15 cellular contexts compared by ENCODE assay signal in the genomic region with DNA sequence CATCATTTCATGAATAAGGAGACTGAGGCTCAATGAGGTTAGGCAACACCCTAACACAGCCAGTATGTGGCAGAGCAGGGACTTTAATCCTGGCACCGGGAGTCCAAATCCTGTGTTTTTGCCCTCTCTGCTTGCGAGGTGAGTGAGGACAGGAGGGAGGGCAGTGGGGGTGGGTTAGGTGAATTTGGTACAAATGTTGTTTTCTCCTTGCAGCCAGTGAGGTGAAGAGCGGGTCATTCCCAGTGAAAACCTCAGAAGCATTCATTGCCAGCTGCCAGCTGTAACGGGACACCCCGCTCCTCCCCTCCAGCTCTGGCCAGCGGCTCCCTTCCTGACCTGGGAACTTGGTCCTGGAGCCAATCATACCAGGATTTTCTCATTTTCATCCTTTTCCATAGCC. TPM values are rescaled to one million over a fixed set of nuclear protein-coding genes. Genes with fewer than 3 reads are reported as not detected.
DNase-seq lines count a peak whose midpoint lies in the region; ATAC-seq and TF ChIP-seq lines count a peak whose summit lies in the region.
"Had no signal": no experiment of that assay in that cellular context is flagged by ENCODE, and none has a peak within 500 bp of the region (broad histone marks: within the 10 kb centered on the region; RNA-seq: fewer than 3 reads in every experiment).

No MANE protein-coding gene starts in this region.

- no peak overlapping the region for H3K27ac ChIP-seq in vagina
- H3K27ac ChIP-seq: VCaP had no signal

- peaks cover 21% of the 10 kb centered on the region for H3K4me1 ChIP-seq in vagina

- TF ChIP-seq POLR2A in vagina (IDR thresholded peaks at IDR 0.05), result no peak

- no peaks in the 10 kb centered on the region for H3K27me3 ChIP-seq in vagina
- H3K27me3 ChIP-seq: ascending aorta had no signal

- TF ChIP-seq CTCF in cardiac fibroblast (IDR thresholded peaks at IDR 0.05; ENCODE audit: low read depth, low read length), result no peak
- TF ChIP-seq CTCF in vagina (IDR thresholded peaks at IDR 0.05), result no peak
- no peak for TF ChIP-seq CTCF in GM13976 (IDR thresholded peaks at IDR 0.05; ENCODE audit: borderline replicate concordance, control extremely low read depth, extremely low read depth, insufficient read depth, missing control alignments)

- no peaks in the 10 kb centered on the region for H3K36me3 Mint-ChIP-seq in activated CD8-positive, alpha-beta memory T cell treated with anti-CD3 and anti-CD28 coated beads, Interleukin-2, amount 10 ng/mL, durations not matched to agents 7 days and 5 days

- H3K9me3 ChIP-seq in vagina, result no peaks in the 10 kb centered on the region
- H3K9me3 ChIP-seq: ascending aorta had no signal

- H3K27me3 Mint-ChIP-seq in activated CD8-positive, alpha-beta memory T cell treated with anti-CD3 and anti-CD28 coated beads, Interleukin-2, amount 10 ng/mL, durations not matched to agents 7 days and 5 days, result no peaks in the 10 kb centered on the region

- H3K27ac Mint-ChIP-seq in activated CD8-positive, alpha-beta memory T cell treated with anti-CD3 and anti-CD28 coated beads, Interleukin-2, amount 10 ng/mL, durations not matched to agents 7 days and 5 days, result no peak overlapping the region
- H3K27ac Mint-ChIP-seq: stimulated activated naive CD8-positive, alpha-beta T cell treated with anti-CD3 and anti-CD28 coated beads, Interleukin-15, Interleukin-2, amounts not matched to agents 100 ng/mL and 50 ng/mL, for 24 hours had no signal

- no peak overlapping the region for H3K4me3 Mint-ChIP-seq in activated CD8-positive, alpha-beta memory T cell treated with anti-CD3 and anti-CD28 coated beads, Interleukin-2, amount 10 ng/mL, durations not matched to agents 7 days and 5 days
- H3K4me3 Mint-ChIP-seq: stimulated activated naive CD8-positive, alpha-beta T cell treated with anti-CD3 and anti-CD28 coated beads, Interleukin-15, Interleukin-2, amounts not matched to agents 100 ng/mL and 50 ng/mL, for 24 hours had no signal

- CTCF ChIA-PET in activated CD8-positive, alpha-beta memory T cell treated with anti-CD3 and anti-CD28 coated beads, Interleukin-2, amount 10 ng/mL, durations not matched to agents 7 days and 5 days (lab: Charles Lee), result no interaction called here

- H3K36me3 ChIP-seq in vagina, result no peaks in the 10 kb centered on the region
- H3K36me3 ChIP-seq: ascending aorta had no signal

- intact Hi-C loops in vagina (cut with DNase I), result no loop called here

- no peaks in the 10 kb centered on the region for H3K9me3 Mint-ChIP-seq in activated CD8-positive, alpha-beta memory T cell treated with anti-CD3 and anti-CD28 coated beads, Interleukin-2, amount 10 ng/mL, durations not matched to agents 7 days and 5 days (ENCODE audit: low read depth)
- H3K9me3 Mint-ChIP-seq: stimulated activated naive CD8-positive, alpha-beta T cell treated with anti-CD3 and anti-CD28 coated beads, Interleukin-15, Interleukin-2, amounts not matched to agents 100 ng/mL and 50 ng/mL, for 24 hours had no signal

- ATAC-seq in activated CD8-positive, alpha-beta memory T cell treated with anti-CD3 and anti-CD28 coated beads, Interleukin-2, amount 10 ng/mL, durations not matched to agents 7 days and 5 days, result no peak
- peak; percentile 84 for ATAC-seq in left lobe of liver
- ATAC-seq: left colon had no signal

- peaks cover 12% of the 10 kb centered on the region for H3K4me1 Mint-ChIP-seq in activated CD8-positive, alpha-beta memory T cell treated with anti-CD3 and anti-CD28 coated beads, Interleukin-2, amount 10 ng/mL, durations not matched to agents 7 days and 5 days

- DNase-seq in activated CD8-positive, alpha-beta memory T cell treated with anti-CD3 and anti-CD28 coated beads, Interleukin-2, amount 50 U/mL, for 48 hours, result peak; percentile 23
- no peak for DNase-seq in activated CD8-positive, alpha-beta memory T cell treated with anti-CD3 and anti-CD28 coated beads, Interleukin-2, amount 10 ng/mL, durations not matched to agents 7 days and 5 days
- DNase-seq in cardiac fibroblast (ENCODE audit: low read depth in 2 of 2) (peak; percentile 27 to 80), left lobe of liver (ENCODE audit: low spot score) (peak; percentile 75), vagina (ENCODE audit: extremely low spot score in 2 of 2) (peak; percentile 70 to 76), NCI-H446 treated with DMSO at 0.1 percent for 48 hours (lab: John Stamatoyannopoulos, UW) (no peak), GM13976 (ENCODE audit: low spot score) (no peak)
- DNase-seq in stimulated activated CD4-positive, alpha-beta T cell treated with anti-CD3 and anti-CD28 coated beads, Interleukin-4, amount 100 ng/mL, for 1 hour, result no peak
- DNase-seq: activated T-cell treated with anti-CD3 and anti-CD28 coated beads, Interleukin-2, amount 50 U/mL, for 1 hour; DMS79 treated with DMSO at 0.1 percent for 48 hours; left colon; SHP77 had no signal

- in situ Hi-C loops in GM13976 (cut with MboI; ENCODE audit: low sequenced_read_pairs, unreplicated experiment), result no loop called here

- H3K4me3 ChIP-seq in cardiac fibroblast (replicated peaks in 1 of 2; ENCODE audit: low read depth in 2 of 2, low read length in 2 of 2) (no peak overlapping the region), vagina (no peak overlapping the region)
- H3K4me3 ChIP-seq: ascending aorta had no signal

RNA-seq across cellular contexts. Expression of gene RAB6B, which starts 45.7 kb away (rescaled TPM):
- total RNA-seq in activated CD8-positive, alpha-beta memory T cell treated with anti-CD3 and anti-CD28 coated beads, Interleukin-2, amount 10 ng/mL, durations not matched to agents 7 days and 5 days, result 1 to 10 TPM; 1.0 to 1.3 TPM
- 0.35 TPM for total RNA-seq in left lobe of liver
- 3.7 TPM for total RNA-seq in vagina

Comparison
In these comparisons a context has a peak if more than half of its experiments do, and no peak if none do; other contexts are left out.
1. DNase-seq: peak in activated CD8-positive, alpha-beta memory T cell treated with anti-CD3 and anti-CD28 coated beads, Interleukin-2, amount 50 U/mL, for 48 hours (single experiment), cardiac fibroblast (2 of 2), left lobe of liver (single experiment) and vagina (2 of 2); none in activated CD8-positive, alpha-beta memory T cell treated with anti-CD3 and anti-CD28 coated beads, Interleukin-2, amount 10 ng/mL, durations not matched to agents 7 days and 5 days (single experiment), NCI-H446 treated with DMSO at 0.1 percent for 48 hours (single experiment), stimulated activated CD4-positive, alpha-beta T cell treated with anti-CD3 and anti-CD28 coated beads, Interleukin-4, amount 100 ng/mL, for 1 hour (single experiment) and GM13976 (single experiment).